In the genomic region with DNA sequence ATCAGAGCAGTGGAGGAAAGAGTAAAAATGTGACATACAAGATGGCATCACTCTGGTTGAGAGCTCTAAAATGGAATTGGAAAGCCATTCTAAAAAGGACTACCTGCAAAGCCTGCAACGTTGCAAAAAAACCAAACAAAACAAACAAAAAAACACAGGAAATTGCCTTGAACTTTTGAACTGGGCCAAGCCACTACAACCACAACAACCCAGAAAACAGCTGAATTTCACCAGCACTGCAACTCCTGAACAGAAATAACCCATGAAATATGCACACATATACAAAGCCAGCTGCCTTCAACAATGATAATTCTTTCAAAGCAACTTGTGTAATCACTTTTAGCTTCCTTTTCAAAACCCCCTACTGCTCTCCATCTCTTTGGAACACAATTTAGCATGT, we compare ENCODE assay signal across 18 cellular contexts.
A peak's percentile ranks its signal among the peaks of the same experiment; 100 is the strongest.
DNase-seq lines count a peak whose midpoint lies in the region; ATAC-seq and TF ChIP-seq lines count a peak whose summit lies in the region.
"Had no signal": no experiment of that assay in that cellular context is flagged by ENCODE, and none has a peak within 500 bp of the region (broad histone marks: within the 10 kb centered on the region; RNA-seq: fewer than 3 reads in every experiment).

No MANE protein-coding gene starts in this region.

- H3K36me3 ChIP-seq in left ventricle myocardium inferior = no peaks in the 10 kb centered on the region
- H3K36me3 ChIP-seq: SJSA1 had no signal

- intact Hi-C loops in left ventricle myocardium inferior (cut with micrococcal nuclease) (no loop called here), head of caudate nucleus (cut with DNase I) (no loop called here)

- no peak overlapping the region for H3K27ac ChIP-seq in left ventricle myocardium inferior (replicated peaks)
- H3K27ac ChIP-seq: SJSA1 had no signal

- POLR2A ChIA-PET in WTC11 (lab: Charles Lee) = no interaction called here

- peak overlapping the region; percentile 37; the same call in 1 of the 2 replicates for H3K27ac Mint-ChIP-seq in WTC11
- H3K27ac Mint-ChIP-seq: HFFc6 had no signal

- H3K9me3 Mint-ChIP-seq in WTC11 = peaks cover 42% of the 10 kb centered on the region

- DNase-seq in AG10803 (ENCODE audit: low read depth) (peak; percentile 21), HT-29 (ENCODE audit: low spot score) (peak; percentile 48), WTC11 (ENCODE audit: low spot score) (no peak), fibroblast of villous mesenchyme (ENCODE audit: low read depth) (peak; percentile 8), left ventricle myocardium inferior (no peak), head of caudate nucleus (no peak), AG08395 (ENCODE audit: low spot score) (no peak), RKO (ENCODE audit: low spot score) (no peak)
- DNase-seq: CD4-positive, CD25-positive, alpha-beta regulatory T cell; DND-41; GDM1; GOT3; HFFc6; Karpas-422; NCI-H1436; NCI-H2081; NCI-H510A treated with DMSO at 0.1 percent for 48 hours had no signal

- H3K4me3 Mint-ChIP-seq in WTC11 = no peak overlapping the region
- H3K4me3 Mint-ChIP-seq: CD4-positive, CD25-positive, alpha-beta regulatory T cell; HFFc6 had no signal

- H3K4me1 ChIP-seq in left ventricle myocardium inferior = no peaks in the 10 kb centered on the region

- H3K36me3 Mint-ChIP-seq in WTC11 = peaks cover 22% of the 10 kb centered on the region
- H3K36me3 Mint-ChIP-seq: CD4-positive, CD25-positive, alpha-beta regulatory T cell had no signal

- H3K27me3 ChIP-seq in left ventricle myocardium inferior (ENCODE audit: low read depth) = no peaks in the 10 kb centered on the region
- H3K27me3 ChIP-seq: SJSA1 had no signal

- H3K4me3 ChIP-seq in AG10803 (ENCODE audit: low read length) (no peak overlapping the region), fibroblast of villous mesenchyme (ENCODE audit: low read depth, low read length) (no peak overlapping the region), left ventricle myocardium inferior (no peak overlapping the region)
- H3K4me3 ChIP-seq: SJSA1 had no signal

- no peaks in the 10 kb centered on the region; the same call in 1 of the 2 replicates for H3K27me3 Mint-ChIP-seq in WTC11 (ENCODE audit: low read depth)
- H3K27me3 Mint-ChIP-seq: CD4-positive, CD25-positive, alpha-beta regulatory T cell had no signal

- CTCF ChIA-PET in WTC11 (lab: Charles Lee) = no interaction called here

- ATAC-seq in WTC11 = no peak

- H3K4me1 Mint-ChIP-seq in WTC11 = peaks cover 10% of the 10 kb centered on the region
- H3K4me1 Mint-ChIP-seq: CD4-positive, CD25-positive, alpha-beta regulatory T cell had no signal

- peaks cover 25% of the 10 kb centered on the region for H3K9me3 ChIP-seq in left ventricle myocardium inferior (replicated peaks)

- no peak for TF ChIP-seq CTCF in AG10803 (conservative IDR thresholded peaks at IDR 0.05; ENCODE audit: low read length)
- TF ChIP-seq CTCF in WTC11 (IDR thresholded peaks at IDR 0.05) = no peak
- TF ChIP-seq CTCF in fibroblast of villous mesenchyme (IDR thresholded peaks at IDR 0.05; ENCODE audit: insufficient read depth, low read depth, low read length) = no peak
- no peak for TF ChIP-seq CTCF in left ventricle myocardium inferior (IDR thresholded peaks at IDR 0.05; ENCODE audit: borderline replicate concordance)

TF ChIP-seq in WTC11, 78 proteins besides CTCF, POLR2A, EP300 and RAD21:
- no peak for TF ChIP-seq ATF1 (CRISPR knock-in tag; IDR thresholded peaks at IDR 0.05)
- no peak for TF ChIP-seq RELA (CRISPR knock-in tag; IDR thresholded peaks at IDR 0.05; ENCODE audit: borderline replicate concordance)
- TF ChIP-seq, protein P1, sequence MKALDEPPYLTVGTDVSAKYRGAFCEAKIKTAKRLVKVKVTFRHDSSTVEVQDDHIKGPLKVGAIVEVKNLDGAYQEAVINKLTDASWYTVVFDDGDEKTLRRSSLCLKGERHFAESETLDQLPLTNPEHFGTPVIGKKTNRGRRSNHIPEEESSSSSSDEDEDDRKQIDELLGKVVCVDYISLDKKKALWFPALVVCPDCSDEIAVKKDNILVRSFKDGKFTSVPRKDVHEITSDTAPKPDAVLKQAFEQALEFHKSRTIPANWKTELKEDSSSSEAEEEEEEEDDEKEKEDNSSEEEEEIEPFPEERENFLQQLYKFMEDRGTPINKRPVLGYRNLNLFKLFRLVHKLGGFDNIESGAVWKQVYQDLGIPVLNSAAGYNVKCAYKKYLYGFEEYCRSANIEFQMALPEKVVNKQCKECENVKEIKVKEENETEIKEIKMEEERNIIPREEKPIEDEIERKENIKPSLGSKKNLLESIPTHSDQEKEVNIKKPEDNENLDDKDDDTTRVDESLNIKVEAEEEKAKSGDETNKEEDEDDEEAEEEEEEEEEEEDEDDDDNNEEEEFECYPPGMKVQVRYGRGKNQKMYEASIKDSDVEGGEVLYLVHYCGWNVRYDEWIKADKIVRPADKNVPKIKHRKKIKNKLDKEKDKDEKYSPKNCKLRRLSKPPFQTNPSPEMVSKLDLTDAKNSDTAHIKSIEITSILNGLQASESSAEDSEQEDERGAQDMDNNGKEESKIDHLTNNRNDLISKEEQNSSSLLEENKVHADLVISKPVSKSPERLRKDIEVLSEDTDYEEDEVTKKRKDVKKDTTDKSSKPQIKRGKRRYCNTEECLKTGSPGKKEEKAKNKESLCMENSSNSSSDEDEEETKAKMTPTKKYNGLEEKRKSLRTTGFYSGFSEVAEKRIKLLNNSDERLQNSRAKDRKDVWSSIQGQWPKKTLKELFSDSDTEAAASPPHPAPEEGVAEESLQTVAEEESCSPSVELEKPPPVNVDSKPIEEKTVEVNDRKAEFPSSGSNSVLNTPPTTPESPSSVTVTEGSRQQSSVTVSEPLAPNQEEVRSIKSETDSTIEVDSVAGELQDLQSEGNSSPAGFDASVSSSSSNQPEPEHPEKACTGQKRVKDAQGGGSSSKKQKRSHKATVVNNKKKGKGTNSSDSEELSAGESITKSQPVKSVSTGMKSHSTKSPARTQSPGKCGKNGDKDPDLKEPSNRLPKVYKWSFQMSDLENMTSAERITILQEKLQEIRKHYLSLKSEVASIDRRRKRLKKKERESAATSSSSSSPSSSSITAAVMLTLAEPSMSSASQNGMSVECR (CRISPR knock-in tag; IDR thresholded peaks at IDR 0.05; ENCODE audit: borderline replicate concordance) = no peak
- TF ChIP-seq IRF2 (CRISPR knock-in tag; IDR thresholded peaks at IDR 0.05; ENCODE audit: borderline replicate concordance, low read depth) = no peak
- no peak for TF ChIP-seq ZNF263 (CRISPR knock-in tag; IDR thresholded peaks at IDR 0.05; ENCODE audit: low read depth)
- TF ChIP-seq, protein P2, sequence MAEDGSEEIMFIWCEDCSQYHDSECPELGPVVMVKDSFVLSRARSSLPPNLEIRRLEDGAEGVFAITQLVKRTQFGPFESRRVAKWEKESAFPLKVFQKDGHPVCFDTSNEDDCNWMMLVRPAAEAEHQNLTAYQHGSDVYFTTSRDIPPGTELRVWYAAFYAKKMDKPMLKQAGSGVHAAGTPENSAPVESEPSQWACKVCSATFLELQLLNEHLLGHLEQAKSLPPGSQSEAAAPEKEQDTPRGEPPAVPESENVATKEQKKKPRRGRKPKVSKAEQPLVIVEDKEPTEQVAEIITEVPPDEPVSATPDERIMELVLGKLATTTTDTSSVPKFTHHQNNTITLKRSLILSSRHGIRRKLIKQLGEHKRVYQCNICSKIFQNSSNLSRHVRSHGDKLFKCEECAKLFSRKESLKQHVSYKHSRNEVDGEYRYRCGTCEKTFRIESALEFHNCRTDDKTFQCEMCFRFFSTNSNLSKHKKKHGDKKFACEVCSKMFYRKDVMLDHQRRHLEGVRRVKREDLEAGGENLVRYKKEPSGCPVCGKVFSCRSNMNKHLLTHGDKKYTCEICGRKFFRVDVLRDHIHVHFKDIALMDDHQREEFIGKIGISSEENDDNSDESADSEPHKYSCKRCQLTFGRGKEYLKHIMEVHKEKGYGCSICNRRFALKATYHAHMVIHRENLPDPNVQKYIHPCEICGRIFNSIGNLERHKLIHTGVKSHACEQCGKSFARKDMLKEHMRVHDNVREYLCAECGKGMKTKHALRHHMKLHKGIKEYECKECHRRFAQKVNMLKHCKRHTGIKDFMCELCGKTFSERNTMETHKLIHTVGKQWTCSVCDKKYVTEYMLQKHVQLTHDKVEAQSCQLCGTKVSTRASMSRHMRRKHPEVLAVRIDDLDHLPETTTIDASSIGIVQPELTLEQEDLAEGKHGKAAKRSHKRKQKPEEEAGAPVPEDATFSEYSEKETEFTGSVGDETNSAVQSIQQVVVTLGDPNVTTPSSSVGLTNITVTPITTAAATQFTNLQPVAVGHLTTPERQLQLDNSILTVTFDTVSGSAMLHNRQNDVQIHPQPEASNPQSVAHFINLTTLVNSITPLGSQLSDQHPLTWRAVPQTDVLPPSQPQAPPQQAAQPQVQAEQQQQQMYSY (CRISPR knock-in tag; IDR thresholded peaks at IDR 0.05) = no peak
- TF ChIP-seq, protein P3, sequence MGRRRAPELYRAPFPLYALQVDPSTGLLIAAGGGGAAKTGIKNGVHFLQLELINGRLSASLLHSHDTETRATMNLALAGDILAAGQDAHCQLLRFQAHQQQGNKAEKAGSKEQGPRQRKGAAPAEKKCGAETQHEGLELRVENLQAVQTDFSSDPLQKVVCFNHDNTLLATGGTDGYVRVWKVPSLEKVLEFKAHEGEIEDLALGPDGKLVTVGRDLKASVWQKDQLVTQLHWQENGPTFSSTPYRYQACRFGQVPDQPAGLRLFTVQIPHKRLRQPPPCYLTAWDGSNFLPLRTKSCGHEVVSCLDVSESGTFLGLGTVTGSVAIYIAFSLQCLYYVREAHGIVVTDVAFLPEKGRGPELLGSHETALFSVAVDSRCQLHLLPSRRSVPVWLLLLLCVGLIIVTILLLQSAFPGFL (CRISPR knock-in tag; IDR thresholded peaks at IDR 0.05; ENCODE audit: borderline replicate concordance) = no peak
- TF ChIP-seq, protein P4, sequence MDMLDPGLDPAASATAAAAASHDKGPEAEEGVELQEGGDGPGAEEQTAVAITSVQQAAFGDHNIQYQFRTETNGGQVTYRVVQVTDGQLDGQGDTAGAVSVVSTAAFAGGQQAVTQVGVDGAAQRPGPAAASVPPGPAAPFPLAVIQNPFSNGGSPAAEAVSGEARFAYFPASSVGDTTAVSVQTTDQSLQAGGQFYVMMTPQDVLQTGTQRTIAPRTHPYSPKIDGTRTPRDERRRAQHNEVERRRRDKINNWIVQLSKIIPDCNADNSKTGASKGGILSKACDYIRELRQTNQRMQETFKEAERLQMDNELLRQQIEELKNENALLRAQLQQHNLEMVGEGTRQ (CRISPR knock-in tag; IDR thresholded peaks at IDR 0.05) = no peak
- no peak for TF ChIP-seq ELF4 (CRISPR knock-in tag; IDR thresholded peaks at IDR 0.05; ENCODE audit: low read depth)
- TF ChIP-seq ZNF138 (CRISPR knock-in tag; conservative IDR thresholded peaks at IDR 0.05) = no peak
- no peak for TF ChIP-seq NR3C1 (CRISPR knock-in tag; conservative IDR thresholded peaks at IDR 0.05; ENCODE audit: low read depth)
- TF ChIP-seq, protein P5, sequence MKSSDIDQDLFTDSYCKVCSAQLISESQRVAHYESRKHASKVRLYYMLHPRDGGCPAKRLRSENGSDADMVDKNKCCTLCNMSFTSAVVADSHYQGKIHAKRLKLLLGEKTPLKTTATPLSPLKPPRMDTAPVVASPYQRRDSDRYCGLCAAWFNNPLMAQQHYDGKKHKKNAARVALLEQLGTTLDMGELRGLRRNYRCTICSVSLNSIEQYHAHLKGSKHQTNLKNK (CRISPR knock-in tag; IDR thresholded peaks at IDR 0.05) = no peak

Comparison
In these comparisons a context has a peak if more than half of its experiments do, and no peak if none do; other contexts are left out.
1. DNase-seq: peak in AG10803 (single experiment), HT-29 (single experiment) and fibroblast of villous mesenchyme (single experiment); none in WTC11 (single experiment), left ventricle myocardium inferior (single experiment), head of caudate nucleus (0 of 42), AG08395 (single experiment) and RKO (single experiment).